Comparison of ENCODE assay signal across 1 cellular context in the genomic region with DNA sequence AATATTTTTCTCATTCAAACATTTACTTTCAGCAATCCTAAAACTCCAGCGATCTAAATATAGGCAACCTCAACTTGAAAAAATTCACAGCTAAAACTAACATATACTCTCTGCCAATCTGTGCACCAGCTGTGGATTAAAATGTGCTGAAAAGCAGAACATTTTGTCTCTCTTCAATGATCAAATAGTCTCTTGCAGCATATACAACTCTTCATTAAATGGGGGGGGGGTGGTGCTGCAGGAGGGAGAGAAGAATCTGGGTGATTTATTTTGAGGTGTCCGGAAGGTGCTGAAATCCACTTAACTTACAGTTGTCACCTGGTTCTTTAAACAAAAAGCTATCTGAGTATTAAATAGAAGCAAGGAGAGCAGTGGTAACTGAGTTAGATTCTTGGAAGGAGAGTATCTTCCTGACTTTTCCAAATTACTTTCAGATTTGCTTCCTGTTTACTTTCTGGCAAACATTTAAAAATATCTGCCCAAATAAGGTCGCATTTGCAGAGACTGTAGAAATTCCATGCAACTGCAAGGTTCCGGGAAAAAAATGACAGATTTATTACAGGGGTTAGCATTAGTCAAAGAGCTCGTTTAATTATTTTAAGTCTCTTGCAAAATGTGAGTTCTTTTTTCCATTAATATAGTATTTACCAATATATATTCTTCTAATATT.
TF ChIP-seq lines count a peak whose summit lies in the region.

No MANE protein-coding gene starts in this region.

TF ChIP-seq in HepG2, 621 proteins besides CTCF, POLR2A, EP300 and RAD21:
- TF ChIP-seq, protein P1, sequence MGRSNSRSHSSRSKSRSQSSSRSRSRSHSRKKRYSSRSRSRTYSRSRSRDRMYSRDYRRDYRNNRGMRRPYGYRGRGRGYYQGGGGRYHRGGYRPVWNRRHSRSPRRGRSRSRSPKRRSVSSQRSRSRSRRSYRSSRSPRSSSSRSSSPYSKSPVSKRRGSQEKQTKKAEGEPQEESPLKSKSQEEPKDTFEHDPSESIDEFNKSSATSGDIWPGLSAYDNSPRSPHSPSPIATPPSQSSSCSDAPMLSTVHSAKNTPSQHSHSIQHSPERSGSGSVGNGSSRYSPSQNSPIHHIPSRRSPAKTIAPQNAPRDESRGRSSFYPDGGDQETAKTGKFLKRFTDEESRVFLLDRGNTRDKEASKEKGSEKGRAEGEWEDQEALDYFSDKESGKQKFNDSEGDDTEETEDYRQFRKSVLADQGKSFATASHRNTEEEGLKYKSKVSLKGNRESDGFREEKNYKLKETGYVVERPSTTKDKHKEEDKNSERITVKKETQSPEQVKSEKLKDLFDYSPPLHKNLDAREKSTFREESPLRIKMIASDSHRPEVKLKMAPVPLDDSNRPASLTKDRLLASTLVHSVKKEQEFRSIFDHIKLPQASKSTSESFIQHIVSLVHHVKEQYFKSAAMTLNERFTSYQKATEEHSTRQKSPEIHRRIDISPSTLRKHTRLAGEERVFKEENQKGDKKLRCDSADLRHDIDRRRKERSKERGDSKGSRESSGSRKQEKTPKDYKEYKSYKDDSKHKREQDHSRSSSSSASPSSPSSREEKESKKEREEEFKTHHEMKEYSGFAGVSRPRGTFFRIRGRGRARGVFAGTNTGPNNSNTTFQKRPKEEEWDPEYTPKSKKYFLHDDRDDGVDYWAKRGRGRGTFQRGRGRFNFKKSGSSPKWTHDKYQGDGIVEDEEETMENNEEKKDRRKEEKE (IDR thresholded peaks at IDR 0.05) = no peak
- TF ChIP-seq, protein P2, sequence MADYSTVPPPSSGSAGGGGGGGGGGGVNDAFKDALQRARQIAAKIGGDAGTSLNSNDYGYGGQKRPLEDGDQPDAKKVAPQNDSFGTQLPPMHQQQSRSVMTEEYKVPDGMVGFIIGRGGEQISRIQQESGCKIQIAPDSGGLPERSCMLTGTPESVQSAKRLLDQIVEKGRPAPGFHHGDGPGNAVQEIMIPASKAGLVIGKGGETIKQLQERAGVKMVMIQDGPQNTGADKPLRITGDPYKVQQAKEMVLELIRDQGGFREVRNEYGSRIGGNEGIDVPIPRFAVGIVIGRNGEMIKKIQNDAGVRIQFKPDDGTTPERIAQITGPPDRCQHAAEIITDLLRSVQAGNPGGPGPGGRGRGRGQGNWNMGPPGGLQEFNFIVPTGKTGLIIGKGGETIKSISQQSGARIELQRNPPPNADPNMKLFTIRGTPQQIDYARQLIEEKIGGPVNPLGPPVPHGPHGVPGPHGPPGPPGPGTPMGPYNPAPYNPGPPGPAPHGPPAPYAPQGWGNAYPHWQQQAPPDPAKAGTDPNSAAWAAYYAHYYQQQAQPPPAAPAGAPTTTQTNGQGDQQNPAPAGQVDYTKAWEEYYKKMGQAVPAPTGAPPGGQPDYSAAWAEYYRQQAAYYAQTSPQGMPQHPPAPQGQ (CRISPR knock-in tag; IDR thresholded peaks at IDR 0.05; ENCODE audit: borderline replicate concordance) = no peak
